ENCODE assay signal across 10 cellular contexts in genomic region chr10:114471906-114472873, GRCh38.
DNase-seq lines count a peak whose midpoint lies in the region; ATAC-seq and TF ChIP-seq lines count a peak whose summit lies in the region.
"Had no signal": no experiment of that assay in that cellular context is flagged by ENCODE, and none has a peak within 500 bp of the region (broad histone marks: within the 10 kb centered on the region; RNA-seq: fewer than 3 reads in every experiment).

No MANE protein-coding gene starts in this region.

- no peaks in the 10 kb centered on the region for H3K9me3 Mint-ChIP-seq in activated naive CD4-positive, alpha-beta T cell treated with anti-CD3 and anti-CD28 coated beads, Interleukin-2, amount 50 U/mL, for 24 hours
- H3K9me3 Mint-ChIP-seq: T-helper 1 cell treated with Interleukin-12 subunit alpha and Interleukin-12 subunit beta and Interleukin-4 antibody, amounts not matched to agents 30 μg/mL and 1 μg/mL, for 36 hours had no signal

- H3K27me3 ChIP-seq in right atrium auricular region (no peaks in the 10 kb centered on the region), thyroid gland (no peaks in the 10 kb centered on the region)
- H3K27me3 ChIP-seq: neutrophil had no signal

- H3K27ac ChIP-seq in right atrium auricular region (peak overlapping the region; percentile 20 to 56), thyroid gland (peak overlapping the region; percentile 45 to 100 (median 46))
- H3K27ac ChIP-seq: neutrophil had no signal

- peaks cover 0 to 11% of the 10 kb centered on the region in 2 donors for H3K4me1 ChIP-seq in right atrium auricular region
- H3K4me1 ChIP-seq in thyroid gland, result peaks cover 37 to 47% of the 10 kb centered on the region in 2 donors

- H3K36me3 ChIP-seq in right atrium auricular region (peaks cover 46% of the 10 kb centered on the region), thyroid gland (peaks cover 3 to 9% of the 10 kb centered on the region in 2 donors)
- H3K36me3 ChIP-seq: neutrophil had no signal

- no peak overlapping the region for H3K4me3 Mint-ChIP-seq in activated naive CD4-positive, alpha-beta T cell treated with anti-CD3 and anti-CD28 coated beads, Interleukin-2, amount 50 U/mL, for 24 hours
- H3K4me3 Mint-ChIP-seq: T-helper 1 cell treated with Interleukin-12 subunit alpha and Interleukin-12 subunit beta and Interleukin-4 antibody, amounts not matched to agents 30 μg/mL and 1 μg/mL, for 36 hours had no signal

- H3K4me3 ChIP-seq in right atrium auricular region, result no peak overlapping the region
- H3K4me3 ChIP-seq in thyroid gland (replicated peaks in 1 of 3), result no peak overlapping the region

- no peak for DNase-seq in activated naive CD4-positive, alpha-beta T cell (lab: John Stamatoyannopoulos, UW)
- DNase-seq in NCI-H748 (lab: John Stamatoyannopoulos, UW; ENCODE audit: unreplicated experiment) (peak; percentile 84), right atrium auricular region (ENCODE audit: low spot score) (no peak), thyroid gland (peak in 1 of 2 donors; percentile 32), retina (no peak), NK-92 (lab: John Stamatoyannopoulos, UW; ENCODE audit: unreplicated experiment) (no peak)

- TF ChIP-seq CTCF in right atrium auricular region (IDR thresholded peaks at IDR 0.05) (no peak), thyroid gland (IDR thresholded peaks at IDR 0.05) (no peak)

- peaks cover 61% of the 10 kb centered on the region for H3K4me1 Mint-ChIP-seq in activated naive CD4-positive, alpha-beta T cell treated with anti-CD3 and anti-CD28 coated beads, Interleukin-2, amount 50 U/mL, for 24 hours

- H3K9me3 ChIP-seq in right atrium auricular region (no peaks in the 10 kb centered on the region), thyroid gland (no peaks in the 10 kb centered on the region)
- H3K9me3 ChIP-seq: neutrophil had no signal

- intact Hi-C loops in thyroid gland (cut with DNase I), result no loop called here

- peaks cover 11% of the 10 kb centered on the region for H3K36me3 Mint-ChIP-seq in activated naive CD4-positive, alpha-beta T cell treated with anti-CD3 and anti-CD28 coated beads, Interleukin-2, amount 50 U/mL, for 24 hours

- 76 to 78% methylated on average over 11 of the region's 11 CpGs for WGBS in thyroid gland, 2 donors

- peak in 1 of 2 donors; percentile 26 for TF ChIP-seq POLR2A in thyroid gland (IDR thresholded peaks at IDR 0.05)

- H3K27me3 Mint-ChIP-seq in activated naive CD4-positive, alpha-beta T cell treated with anti-CD3 and anti-CD28 coated beads, Interleukin-2, amount 50 U/mL, for 24 hours, result no peaks in the 10 kb centered on the region

- ATAC-seq in GM21390 (IDR thresholded peaks at IDR 0.05; ENCODE audit: unreplicated experiment), result no peak

- peak overlapping the region; percentile 41 for H3K27ac Mint-ChIP-seq in activated naive CD4-positive, alpha-beta T cell treated with anti-CD3 and anti-CD28 coated beads, Interleukin-2, amount 50 U/mL, for 24 hours
